In genomic region chr20:47347661-47348462, GRCh38 we compare ENCODE assay signal across 9 cellular contexts. TPM values are rescaled to one million over a fixed set of nuclear protein-coding genes. Genes with fewer than 3 reads are reported as not detected.
DNase-seq lines count a peak whose midpoint lies in the region; ATAC-seq and TF ChIP-seq lines count a peak whose summit lies in the region.
"Had no signal": no experiment of that assay in that cellular context is flagged by ENCODE, and none has a peak within 500 bp of the region (broad histone marks: within the 10 kb centered on the region; RNA-seq: fewer than 3 reads in every experiment).

No MANE protein-coding gene starts in this region.

- 79 to 81% (median 80%) methylated on average over 4 of the region's 4 CpGs for WGBS in psoas muscle, 3 donors

- no peak for DNase-seq in T-helper 17 cell
- no peak for DNase-seq in psoas muscle
- no peak for DNase-seq in medulla oblongata (ENCODE audit: extremely low spot score)
- DNase-seq in stimulated activated CD4-positive, alpha-beta T cell treated with anti-CD3 and anti-CD28 coated beads, Interleukin-15, amount 100 ng/mL, for 24 hours = no peak
- DNase-seq in NOMO-1 treated with DMSO at 0.1 percent for 48 hours (lab: John Stamatoyannopoulos, UW; ENCODE audit: unreplicated experiment) = no peak
- DNase-seq: nephron progenitor cell had no signal

- H4K20me1 ChIP-seq in DOHH2 (ENCODE audit: control insufficient read depth, insufficient read depth, low read depth, low read length) = peaks cover 15% of the 10 kb centered on the region

- H3K36me3 Mint-ChIP-seq in T-helper 17 cell (ENCODE audit: low read depth) = peaks cover 7% of the 10 kb centered on the region

- H3K4me3 ChIP-seq in DOHH2 (ENCODE audit: low read length) (no peak overlapping the region), iPS-15b (ENCODE audit: low read depth, low read length) (no peak overlapping the region), psoas muscle (no peak overlapping the region)

- H3K4me1 ChIP-seq in DOHH2 (ENCODE audit: control insufficient read depth, low read length) (peaks cover 53% of the 10 kb centered on the region), iPS-15b (ENCODE audit: control insufficient read depth, insufficient read depth, low read length) (peaks cover 49% of the 10 kb centered on the region), psoas muscle (peaks cover 70% of the 10 kb centered on the region)

- no peak overlapping the region for H3K4me3 Mint-ChIP-seq in T-helper 17 cell
- H3K4me3 Mint-ChIP-seq: nephron progenitor cell had no signal

- ATAC-seq in T-helper 17 cell (no peak), psoas muscle (no peak), HG03159 (IDR thresholded peaks at IDR 0.05; ENCODE audit: unreplicated experiment) (no peak)

- H3K27ac Mint-ChIP-seq in T-helper 17 cell = peak overlapping the region; percentile 14
- H3K27ac Mint-ChIP-seq: nephron progenitor cell had no signal

- H3F3A ChIP-seq in DOHH2 (ENCODE audit: control insufficient read depth, insufficient read depth) = peaks cover 10% of the 10 kb centered on the region

- H3K9me2 ChIP-seq in DOHH2 (replicated peaks; ENCODE audit: control insufficient read depth, low read length) = no peaks in the 10 kb centered on the region

- H3K27me3 ChIP-seq in DOHH2 (ENCODE audit: control insufficient read depth, low read length) (no peaks in the 10 kb centered on the region), iPS-15b (ENCODE audit: control insufficient read depth, insufficient read depth, low read length) (no peaks in the 10 kb centered on the region), psoas muscle (ENCODE audit: insufficient read depth in 3 of 3, low read length in 2 of 3) (no peaks in the 10 kb centered on the region)

- peak overlapping the region; percentile 92; the same call in 1 of the 2 replicates for H3K4me2 ChIP-seq in DOHH2 (ENCODE audit: low read length)

- peaks cover 85% of the 10 kb centered on the region for H3K36me3 ChIP-seq in DOHH2 (ENCODE audit: control insufficient read depth, low read length)
- peaks cover 5% of the 10 kb centered on the region for H3K36me3 ChIP-seq in iPS-15b (ENCODE audit: control insufficient read depth, insufficient read depth, low read length)
- peaks cover 0 to 26% of the 10 kb centered on the region in 2 donors for H3K36me3 ChIP-seq in psoas muscle (ENCODE audit: insufficient read depth in 1 of 2, low read depth in 1 of 2)

- intact Hi-C loops in psoas muscle (cut with DNase I) = no loop called here

- peaks cover 24% of the 10 kb centered on the region for H3K4me1 Mint-ChIP-seq in T-helper 17 cell

- H3K79me2 ChIP-seq in DOHH2 (ENCODE audit: control insufficient read depth, low read length) = peaks cover 100% of the 10 kb centered on the region

- H3K9ac ChIP-seq in iPS-15b (ENCODE audit: low read depth, low read length) = peak overlapping the region; percentile 41

- H3K9me3 ChIP-seq in DOHH2 (ENCODE audit: control insufficient read depth, insufficient read depth, low read length) (no peaks in the 10 kb centered on the region), T-helper 17 cell (ENCODE audit: control insufficient read depth, low read length, poor library complexity, severe bottlenecking) (no peaks in the 10 kb centered on the region), iPS-15b (ENCODE audit: control insufficient read depth, insufficient read depth, low read length) (no peaks in the 10 kb centered on the region), psoas muscle (no peaks in the 10 kb centered on the region)

- TF ChIP-seq CTCF in DOHH2 (IDR thresholded peaks at IDR 0.05; ENCODE audit: low read depth, low read length, poor library complexity, severe bottlenecking) (no peak), psoas muscle (IDR thresholded peaks at IDR 0.05) (no peak)

- no peak overlapping the region for H3K27ac ChIP-seq in DOHH2 (ENCODE audit: low read depth, low read length)
- peak overlapping the region; percentile 97 for H3K27ac ChIP-seq in psoas muscle

- H3K27me3 Mint-ChIP-seq in T-helper 17 cell = no peaks in the 10 kb centered on the region

RNA-seq across cellular contexts. Expression of gene ZMYND8, which starts 8.6 kb away (rescaled TPM):
- total RNA-seq in T-helper 17 cell = 10 to 100 TPM; 42.7 to 50.3 TPM
- total RNA-seq in psoas muscle = 10 to 100 TPM; 17.7 to 42.9 (median 22.4) TPM
- polyA plus RNA-seq in psoas muscle = 1 to 10 TPM; 4.7 to 9.5 (median 8.2) TPM
